20 cellular contexts compared by ENCODE assay signal in genomic region chr2:23707096-23707495, GRCh38.
DNase-seq lines count a peak whose midpoint lies in the region; ATAC-seq and TF ChIP-seq lines count a peak whose summit lies in the region.
"Had no signal": no experiment of that assay in that cellular context is flagged by ENCODE, and none has a peak within 500 bp of the region (broad histone marks: within the 10 kb centered on the region; RNA-seq: fewer than 3 reads in every experiment).

No MANE protein-coding gene starts in this region.

- no peaks in the 10 kb centered on the region for H3K4me1 Mint-ChIP-seq in activated T-helper 2 cell treated with anti-CD3 and anti-CD28 coated beads, Interferon-gamma antibody, Interleukin-2, Interleukin-4, amounts not matched to agents 10 μg/mL and 5 μg/mL and 100 μg/mL, durations not matched to agents 14 hours and 24 hours and 36 hours (ENCODE audit: low read depth)
- peaks cover 11% of the 10 kb centered on the region for H3K4me1 Mint-ChIP-seq in neural progenitor cell
- H3K4me1 Mint-ChIP-seq in activated CD4-positive, alpha-beta T cell treated with anti-CD3 and anti-CD28 coated beads for 36 hours = no peaks in the 10 kb centered on the region
- no peaks in the 10 kb centered on the region for H3K4me1 Mint-ChIP-seq in stimulated activated naive CD8-positive, alpha-beta T cell treated with anti-CD3 and anti-CD28 coated beads, Interleukin-15, amount 100 ng/mL, for 72 hours
- H3K4me1 Mint-ChIP-seq: CD8-positive, alpha-beta memory T cell had no signal

- peaks cover 5% of the 10 kb centered on the region for H4K20me1 ChIP-seq in neural progenitor cell (ENCODE audit: low read depth)

- H3K79me2 ChIP-seq in neural progenitor cell (ENCODE audit: low read depth) = no peaks in the 10 kb centered on the region

- peaks cover 11% of the 10 kb centered on the region for H3F3A ChIP-seq in neural progenitor cell (ENCODE audit: low read depth)

- no peak overlapping the region for H3K4me2 ChIP-seq in neural progenitor cell
- H3K4me2 ChIP-seq: A549 had no signal

- H3K9me3 Mint-ChIP-seq in activated T-helper 2 cell treated with anti-CD3 and anti-CD28 coated beads, Interferon-gamma antibody, Interleukin-2, Interleukin-4, amounts not matched to agents 10 μg/mL and 5 μg/mL and 100 μg/mL, durations not matched to agents 14 hours and 24 hours and 36 hours = no peaks in the 10 kb centered on the region
- peaks cover 4% of the 10 kb centered on the region for H3K9me3 Mint-ChIP-seq in neural progenitor cell
- H3K9me3 Mint-ChIP-seq in activated CD4-positive, alpha-beta T cell treated with anti-CD3 and anti-CD28 coated beads for 36 hours (ENCODE audit: low read depth) = no peaks in the 10 kb centered on the region
- H3K9me3 Mint-ChIP-seq in stimulated activated naive CD8-positive, alpha-beta T cell treated with anti-CD3 and anti-CD28 coated beads, Interleukin-15, amount 100 ng/mL, for 72 hours = no peaks in the 10 kb centered on the region
- H3K9me3 Mint-ChIP-seq: CD8-positive, alpha-beta memory T cell had no signal

- POLR2A ChIA-PET in activated CD4-positive, alpha-beta T cell treated with anti-CD3 and anti-CD28 coated beads for 36 hours (lab: Charles Lee) = interaction anchor here (1.0 kb wide), 1 partner anchor 9 kb away, joined by 4 read pairs; no protein-coding TSS in a partner anchor

- H3K27me3 ChIP-seq in neural progenitor cell = no peaks in the 10 kb centered on the region

- H3K27me3 Mint-ChIP-seq in activated T-helper 2 cell treated with anti-CD3 and anti-CD28 coated beads, Interferon-gamma antibody, Interleukin-2, Interleukin-4, amounts not matched to agents 10 μg/mL and 5 μg/mL and 100 μg/mL, durations not matched to agents 14 hours and 24 hours and 36 hours (ENCODE audit: low read depth) = no peaks in the 10 kb centered on the region
- peaks cover 8% of the 10 kb centered on the region for H3K27me3 Mint-ChIP-seq in neural progenitor cell (ENCODE audit: insufficient read depth, low read depth)
- H3K27me3 Mint-ChIP-seq in activated CD4-positive, alpha-beta T cell treated with anti-CD3 and anti-CD28 coated beads for 36 hours = no peaks in the 10 kb centered on the region
- H3K27me3 Mint-ChIP-seq in stimulated activated naive CD8-positive, alpha-beta T cell treated with anti-CD3 and anti-CD28 coated beads, Interleukin-15, amount 100 ng/mL, for 72 hours = no peaks in the 10 kb centered on the region
- H3K27me3 Mint-ChIP-seq: CD8-positive, alpha-beta memory T cell had no signal

- no peak for ATAC-seq in activated CD4-positive, alpha-beta T cell treated with anti-CD3 and anti-CD28 coated beads for 36 hours
- ATAC-seq in stimulated activated naive CD8-positive, alpha-beta T cell treated with anti-CD3 and anti-CD28 coated beads, Interleukin-15, amount 100 ng/mL, for 72 hours = no peak
- ATAC-seq: A549, HepG2, Right ventricle myocardium inferior had no signal

- H3K4me1 ChIP-seq in neural progenitor cell = peaks cover 14% of the 10 kb centered on the region
- H3K4me1 ChIP-seq: A549 had no signal

- H3K36me3 ChIP-seq in neural progenitor cell = no peaks in the 10 kb centered on the region

- H3K9me3 ChIP-seq in neural progenitor cell (ENCODE audit: low read depth) = no peaks in the 10 kb centered on the region
- H3K9me3 ChIP-seq: A549 had no signal

- DNase-seq in AG08396 (ENCODE audit: low spot score) (peak; percentile 52), fibroblast of villous mesenchyme (ENCODE audit: low read depth) (peak; percentile 25), neural progenitor cell (ENCODE audit: low spot score) (no peak), DMS53 (lab: John Stamatoyannopoulos, UW) (no peak)
- DNase-seq in activated T-helper 2 cell treated with anti-CD3 and anti-CD28 coated beads, Interferon-gamma antibody, Interleukin-2, Interleukin-4, amounts not matched to agents 10 μg/mL and 5 μg/mL and 100 μg/mL, durations not matched to agents 14 hours and 24 hours and 36 hours (ENCODE audit: low spot score) = peak; percentile 5
- no peak for DNase-seq in activated CD4-positive, alpha-beta T cell treated with anti-CD3 and anti-CD28 coated beads for 36 hours
- no peak for DNase-seq in stimulated activated CD4-positive, alpha-beta T cell treated with anti-CD3 and anti-CD28 coated beads, Interleukin-4, amount 100 ng/mL, for 4 hours
- no peak for DNase-seq in stimulated activated naive CD8-positive, alpha-beta T cell treated with anti-CD3 and anti-CD28 coated beads, Interleukin-15, amount 100 ng/mL, for 72 hours
- DNase-seq: C1 segment of cervical spinal cord; CD8-positive, alpha-beta memory T cell; DMS79 treated with DMSO at 0.1 percent for 48 hours; KG1; MV-4-11; NCI-H1694 treated with DMSO at 0.1 percent for 48 hours; NCI-H2227 treated with DMSO at 0.1 percent for 48 hours; NCI-H510A treated with DMSO at 0.1 percent for 48 hours; NCI-H774 had no signal

- no peak for TF ChIP-seq CTCF in fibroblast of villous mesenchyme (IDR thresholded peaks at IDR 0.05; ENCODE audit: insufficient read depth, low read depth, low read length)
- TF ChIP-seq CTCF in neural progenitor cell (IDR thresholded peaks at IDR 0.05) = no peak

- H3K9ac ChIP-seq in neural progenitor cell = no peak overlapping the region

- H3K4me3 Mint-ChIP-seq in activated T-helper 2 cell treated with anti-CD3 and anti-CD28 coated beads, Interferon-gamma antibody, Interleukin-2, Interleukin-4, amounts not matched to agents 10 μg/mL and 5 μg/mL and 100 μg/mL, durations not matched to agents 14 hours and 24 hours and 36 hours (ENCODE audit: low read depth) = no peak overlapping the region
- H3K4me3 Mint-ChIP-seq in neural progenitor cell = no peak overlapping the region
- no peak overlapping the region for H3K4me3 Mint-ChIP-seq in activated CD4-positive, alpha-beta T cell treated with anti-CD3 and anti-CD28 coated beads for 36 hours
- no peak overlapping the region for H3K4me3 Mint-ChIP-seq in stimulated activated naive CD8-positive, alpha-beta T cell treated with anti-CD3 and anti-CD28 coated beads, Interleukin-15, amount 100 ng/mL, for 72 hours
- H3K4me3 Mint-ChIP-seq: CD8-positive, alpha-beta memory T cell had no signal

- no peak overlapping the region for H3K27ac ChIP-seq in neural progenitor cell
- H3K27ac ChIP-seq: A549 had no signal

- intact Hi-C loops in activated T-helper 2 cell treated with anti-CD3 and anti-CD28 coated beads, Interferon-gamma antibody, Interleukin-2, Interleukin-4, amounts not matched to agents 10 μg/mL and 5 μg/mL and 100 μg/mL, durations not matched to agents 14 hours and 24 hours and 36 hours (cut with micrococcal nuclease) = no loop called here
- intact Hi-C loops in activated CD4-positive, alpha-beta T cell treated with anti-CD3 and anti-CD28 coated beads for 36 hours (cut with DNase I, micrococcal nuclease) = no loop called here

- no peak overlapping the region for H3K27ac Mint-ChIP-seq in activated T-helper 2 cell treated with anti-CD3 and anti-CD28 coated beads, Interferon-gamma antibody, Interleukin-2, Interleukin-4, amounts not matched to agents 10 μg/mL and 5 μg/mL and 100 μg/mL, durations not matched to agents 14 hours and 24 hours and 36 hours
- peak overlapping the region; percentile 66 for H3K27ac Mint-ChIP-seq in neural progenitor cell
- H3K27ac Mint-ChIP-seq in activated CD4-positive, alpha-beta T cell treated with anti-CD3 and anti-CD28 coated beads for 36 hours = no peak overlapping the region
- H3K27ac Mint-ChIP-seq in stimulated activated naive CD8-positive, alpha-beta T cell treated with anti-CD3 and anti-CD28 coated beads, Interleukin-15, amount 100 ng/mL, for 72 hours = peak overlapping the region in 1 of 2 donors; percentile 63
- H3K27ac Mint-ChIP-seq: CD8-positive, alpha-beta memory T cell had no signal

- H3K4me3 ChIP-seq in fibroblast of villous mesenchyme (ENCODE audit: low read depth, low read length) (no peak overlapping the region), neural progenitor cell (no peak overlapping the region)
- H3K4me3 ChIP-seq: A549 had no signal

- CTCF ChIA-PET in activated CD4-positive, alpha-beta T cell treated with anti-CD3 and anti-CD28 coated beads for 36 hours (lab: Charles Lee) = no interaction called here

- no peak overlapping the region for H2AFZ ChIP-seq in neural progenitor cell (replicated peaks)

- no peaks in the 10 kb centered on the region for H3K36me3 Mint-ChIP-seq in activated T-helper 2 cell treated with anti-CD3 and anti-CD28 coated beads, Interferon-gamma antibody, Interleukin-2, Interleukin-4, amounts not matched to agents 10 μg/mL and 5 μg/mL and 100 μg/mL, durations not matched to agents 14 hours and 24 hours and 36 hours (ENCODE audit: low read depth)
- H3K36me3 Mint-ChIP-seq in neural progenitor cell = peaks cover 32% of the 10 kb centered on the region
- peaks cover 5% of the 10 kb centered on the region for H3K36me3 Mint-ChIP-seq in activated CD4-positive, alpha-beta T cell treated with anti-CD3 and anti-CD28 coated beads for 36 hours (ENCODE audit: low read depth)

Comparison
In these comparisons a context has a peak if more than half of its experiments do, and no peak if none do; other contexts are left out.
1. DNase-seq: peak in AG08396 (single experiment), activated T-helper 2 cell treated with anti-CD3 and anti-CD28 coated beads, Interferon-gamma antibody, Interleukin-2, Interleukin-4, amounts not matched to agents 10 μg/mL and 5 μg/mL and 100 μg/mL, durations not matched to agents 14 hours and 24 hours and 36 hours (single experiment) and fibroblast of villous mesenchyme (single experiment); none in neural progenitor cell (single experiment), activated CD4-positive, alpha-beta T cell treated with anti-CD3 and anti-CD28 coated beads for 36 hours (single experiment), stimulated activated CD4-positive, alpha-beta T cell treated with anti-CD3 and anti-CD28 coated beads, Interleukin-4, amount 100 ng/mL, for 4 hours (0 of 2), stimulated activated naive CD8-positive, alpha-beta T cell treated with anti-CD3 and anti-CD28 coated beads, Interleukin-15, amount 100 ng/mL, for 72 hours (0 of 2) and DMS53 (single experiment).